ENCODE assay signal across 12 cellular contexts in the genomic region with DNA sequence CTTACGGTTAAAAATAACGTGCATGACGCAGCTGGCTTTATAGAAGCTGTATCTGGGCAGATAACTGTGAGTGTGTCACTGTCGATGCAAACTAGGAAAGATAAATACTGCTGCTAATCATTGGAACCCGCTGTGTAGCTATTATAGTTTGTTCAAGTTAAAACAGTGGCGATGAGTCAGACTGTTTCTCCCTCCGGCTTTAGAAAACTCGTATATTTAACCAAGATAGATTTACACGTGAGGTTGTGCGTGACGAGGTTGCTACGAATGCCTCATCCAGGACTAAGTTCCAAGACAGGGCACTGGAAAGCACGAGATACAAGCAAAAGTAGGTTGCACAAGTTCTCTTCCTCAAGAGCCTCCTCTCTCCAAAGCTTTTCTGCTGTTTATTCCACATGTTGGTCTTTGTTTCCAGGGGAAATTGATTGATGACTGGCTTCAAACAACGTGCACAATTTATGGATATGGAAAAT.
A peak's percentile ranks its signal among the peaks of the same experiment; 100 is the strongest.
DNase-seq lines count a peak whose midpoint lies in the region; ATAC-seq and TF ChIP-seq lines count a peak whose summit lies in the region.
"Had no signal": no experiment of that assay in that cellular context is flagged by ENCODE, and none has a peak within 500 bp of the region (broad histone marks: within the 10 kb centered on the region; RNA-seq: fewer than 3 reads in every experiment).

No MANE protein-coding gene starts in this region.

- H3K27me3 ChIP-seq in Caco-2 (replicated peaks; ENCODE audit: control insufficient read depth, insufficient read depth, low read length): no peaks in the 10 kb centered on the region
- no peaks in the 10 kb centered on the region for H3K27me3 ChIP-seq in naive thymus-derived CD4-positive, alpha-beta T cell (ENCODE audit: control insufficient read depth in 2 of 2, insufficient read depth in 2 of 2, low read length in 2 of 2)
- H3K27me3 ChIP-seq: thyroid gland had no signal

- H3K27me3 Mint-ChIP-seq in Caco-2 (ENCODE audit: insufficient read depth, unreplicated experiment) (no peaks in the 10 kb centered on the region), mesothelial cell of epicardium (ENCODE audit: low read depth) (no peaks in the 10 kb centered on the region)
- peaks cover 0 to 15% (median 0%) of the 10 kb centered on the region in 5 donors for H3K27me3 Mint-ChIP-seq in naive thymus-derived CD4-positive, alpha-beta T cell

- H3K9me3 ChIP-seq in Caco-2: no peaks in the 10 kb centered on the region
- H3K9me3 ChIP-seq in naive thymus-derived CD4-positive, alpha-beta T cell (ENCODE audit: control insufficient read depth in 2 of 3, low read length in 3 of 3): no peaks in the 10 kb centered on the region
- H3K9me3 ChIP-seq: thyroid gland had no signal

- intact Hi-C loops in Caco-2 (cut with micrococcal nuclease; ENCODE audit: unreplicated experiment): no loop called here
- intact Hi-C loops in naive thymus-derived CD4-positive, alpha-beta T cell (cut with micrococcal nuclease): no loop called here

- peak overlapping the region; percentile 61 for H3K4me3 Mint-ChIP-seq in Caco-2 (ENCODE audit: unreplicated experiment)
- H3K4me3 Mint-ChIP-seq in mesothelial cell of epicardium: peak overlapping the region; percentile 28
- no peak overlapping the region for H3K4me3 Mint-ChIP-seq in naive thymus-derived CD4-positive, alpha-beta T cell
- H3K4me3 Mint-ChIP-seq: activated T-cell treated with anti-CD3 and anti-CD28 coated beads, Interleukin-2, amount 50 U/mL, for 4 hours had no signal

- H3K27ac ChIP-seq in naive thymus-derived CD4-positive, alpha-beta T cell (ENCODE audit: low read depth, low read length): no peak overlapping the region
- H3K27ac ChIP-seq: thyroid gland had no signal

- no peak for TF ChIP-seq CTCF in Caco-2 (IDR thresholded peaks at IDR 0.05; ENCODE audit: insufficient read depth in 1 of 2, low read depth in 1 of 2, low read length in 1 of 2, severe bottlenecking in 1 of 2, unreplicated experiment in 1 of 2)
- TF ChIP-seq CTCF in mesothelial cell of epicardium (IDR thresholded peaks at IDR 0.05; ENCODE audit: unreplicated experiment): no peak

- CTCF ChIA-PET in Caco-2 (lab: Charles Lee): no interaction called here
- CTCF ChIA-PET in naive thymus-derived CD4-positive, alpha-beta T cell (lab: Charles Lee): no interaction called here

- POLR2A ChIA-PET in Caco-2 (lab: Charles Lee): no interaction called here
- POLR2A ChIA-PET in naive thymus-derived CD4-positive, alpha-beta T cell (lab: Charles Lee): no interaction called here

- H3K4me1 Mint-ChIP-seq in Caco-2 (ENCODE audit: low read depth, unreplicated experiment): peaks cover 13% of the 10 kb centered on the region
- peaks cover 15% of the 10 kb centered on the region for H3K4me1 Mint-ChIP-seq in mesothelial cell of epicardium
- peaks cover 4 to 18% (median 9%) of the 10 kb centered on the region in 7 donors for H3K4me1 Mint-ChIP-seq in naive thymus-derived CD4-positive, alpha-beta T cell

- H3K4me3 ChIP-seq in Caco-2 (ENCODE audit: low read depth, low read length): no peak overlapping the region
- no peak overlapping the region for H3K4me3 ChIP-seq in naive thymus-derived CD4-positive, alpha-beta T cell (ENCODE audit: low read length)
- H3K4me3 ChIP-seq: thyroid gland had no signal

- no TSS peak for BruUV-seq in Caco-2 (replicated peaks; lab: Mats Ljungman, UMichigan)

- H3K4me1 ChIP-seq in Caco-2: peaks cover 5% of the 10 kb centered on the region; the same call in 1 of the 2 replicates
- no peaks in the 10 kb centered on the region for H3K4me1 ChIP-seq in naive thymus-derived CD4-positive, alpha-beta T cell (ENCODE audit: control insufficient read depth in 2 of 2, insufficient read depth in 2 of 2, low read length in 2 of 2)
- H3K4me1 ChIP-seq: thyroid gland had no signal

- H3K9me3 Mint-ChIP-seq in Caco-2 (ENCODE audit: unreplicated experiment): peaks cover 13% of the 10 kb centered on the region
- peaks cover 22% of the 10 kb centered on the region for H3K9me3 Mint-ChIP-seq in mesothelial cell of epicardium
- H3K9me3 Mint-ChIP-seq in naive thymus-derived CD4-positive, alpha-beta T cell: peaks cover 0 to 6% (median 0%) of the 10 kb centered on the region in 11 donors
- H3K9me3 Mint-ChIP-seq: activated T-cell treated with anti-CD3 and anti-CD28 coated beads, Interleukin-2, amount 50 U/mL, for 4 hours had no signal

- H3K27ac Mint-ChIP-seq in Caco-2 (ENCODE audit: unreplicated experiment) (no peak overlapping the region), mesothelial cell of epicardium (peak overlapping the region; percentile 52)
- peak overlapping the region in 1 of 9 donors; percentile 51 for H3K27ac Mint-ChIP-seq in naive thymus-derived CD4-positive, alpha-beta T cell

- H3K36me3 Mint-ChIP-seq in Caco-2 (ENCODE audit: insufficient read depth, unreplicated experiment) (no peaks in the 10 kb centered on the region), mesothelial cell of epicardium (peaks cover 3% of the 10 kb centered on the region)
- H3K36me3 Mint-ChIP-seq in naive thymus-derived CD4-positive, alpha-beta T cell: peaks cover 0 to 10% (median 0%) of the 10 kb centered on the region in 5 donors

- DNase-seq in Caco-2: peak in 1 of 2 experiments; percentile 4
- DNase-seq in NCI-H2081 treated with DMSO at 0.1 percent for 48 hours (lab: John Stamatoyannopoulos, UW): peak; percentile 5
- peak; percentile 73 for DNase-seq in brain pericyte (ENCODE audit: low read depth, low spot score)
- DNase-seq in mesothelial cell of epicardium (ENCODE audit: low spot score in 2 of 2, unreplicated experiment in 2 of 2): no peak
- no peak for DNase-seq in naive thymus-derived CD4-positive, alpha-beta T cell
- no peak for DNase-seq in cerebellar nuclear complex (lab: John Stamatoyannopoulos, UW)
- no peak for DNase-seq in HT-29 (ENCODE audit: low spot score)
- no peak for DNase-seq in activated effector memory CD4-positive, alpha-beta T cell treated with Interleukin-2 at 50 U/mL for 16 hours
- DNase-seq: activated T-cell treated with anti-CD3 and anti-CD28 coated beads, Interleukin-2, amount 50 U/mL, for 4 hours; NCI-H1105; stimulated activated CD4-positive, alpha-beta T cell treated with anti-CD3 and anti-CD28 coated beads, Interleukin-15, amount 100 ng/mL, for 24 hours; thyroid gland had no signal

- no peak for ATAC-seq in naive thymus-derived CD4-positive, alpha-beta T cell
- ATAC-seq: activated T-cell treated with anti-CD3 and anti-CD28 coated beads, Interleukin-2, amount 50 U/mL, for 4 hours had no signal

- no peaks in the 10 kb centered on the region for H3K36me3 ChIP-seq in Caco-2 (ENCODE audit: control insufficient read depth, insufficient read depth, low read length)
- H3K36me3 ChIP-seq in naive thymus-derived CD4-positive, alpha-beta T cell (ENCODE audit: control insufficient read depth in 2 of 3, insufficient read depth in 3 of 3, low read length in 3 of 3): peaks cover 0 to 5% (median 0%) of the 10 kb centered on the region in 3 experiments
- H3K36me3 ChIP-seq: thyroid gland had no signal

Comparison
In these comparisons a context has a peak if more than half of its experiments do, and no peak if none do; other contexts are left out.
1. DNase-seq: peak in NCI-H2081 treated with DMSO at 0.1 percent for 48 hours (single experiment) and brain pericyte (single experiment); none in mesothelial cell of epicardium (0 of 2), naive thymus-derived CD4-positive, alpha-beta T cell (0 of 9), cerebellar nuclear complex (0 of 2), HT-29 (single experiment) and activated effector memory CD4-positive, alpha-beta T cell treated with Interleukin-2 at 50 U/mL for 16 hours (single experiment).
2. H3K4me3 Mint-ChIP-seq: peak in Caco-2 (single experiment) and mesothelial cell of epicardium (single experiment); none in naive thymus-derived CD4-positive, alpha-beta T cell (0 of 10).